Comparison of ENCODE assay signal across 29 cellular contexts in the genomic region with DNA sequence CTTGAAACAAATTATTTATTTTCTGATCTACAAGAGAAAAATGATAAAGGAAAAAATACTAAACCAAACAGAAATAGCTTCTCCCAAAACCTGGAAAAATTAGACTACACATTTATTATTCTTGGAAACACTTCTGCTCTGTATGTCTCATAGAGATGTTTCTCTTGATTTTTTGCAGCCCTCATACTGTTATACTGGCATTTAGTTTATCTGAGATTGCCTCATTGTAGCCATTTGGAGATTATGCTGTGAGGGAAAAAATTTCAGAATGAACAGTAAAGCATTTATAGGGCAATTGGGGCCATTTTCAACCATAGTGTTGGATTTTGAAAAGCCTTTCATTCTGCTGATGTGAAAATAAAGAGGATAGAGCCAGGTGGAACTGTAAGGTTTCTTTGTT.
"Had no signal": no experiment of that assay in that cellular context is flagged by ENCODE, and none has a peak within 500 bp of the region (broad histone marks: within the 10 kb centered on the region; RNA-seq: fewer than 3 reads in every experiment).

No MANE protein-coding gene starts in this region.

- H3K27ac ChIP-seq: SJCRH30, SK-N-MC, WERI-Rb-1 had no signal

- ATAC-seq: activated CD8-positive, alpha-beta T cell treated with anti-CD3 and anti-CD28 coated beads for 36 hours; activated T-cell treated with anti-CD3 and anti-CD28 coated beads, Interleukin-2, amount 50 U/mL, for 72 hours; activated T-helper 17 cell treated with anti-CD3 and anti-CD28 coated beads, Interleukin-2, amount 50 U/mL, for 72 hours; Panc1 had no signal

- H3K27me3 ChIP-seq: SJCRH30 had no signal

- H3K4me3 ChIP-seq: SJCRH30, SK-N-MC had no signal

- H3K27ac Mint-ChIP-seq: activated CD4-positive, alpha-beta T cell treated with anti-CD3 and anti-CD28 coated beads, Interleukin-2, amount 10 ng/mL, durations not matched to agents 24 days and 14 days; activated CD8-positive, alpha-beta T cell treated with anti-CD3 and anti-CD28 coated beads for 36 hours; activated naive CD8-positive, alpha-beta T cell treated with anti-CD3 and anti-CD28 coated beads for 36 hours; activated T-cell treated with anti-CD3 and anti-CD28 coated beads, Interleukin-2, amount 50 U/mL, for 72 hours; activated T-helper 17 cell treated with anti-CD3 and anti-CD28 coated beads, Interleukin-2, amount 50 U/mL, for 72 hours; brain had no signal

- FAIRE-seq: bronchial epithelial cell had no signal

- H3K9me3 Mint-ChIP-seq: activated CD4-positive, alpha-beta T cell treated with anti-CD3 and anti-CD28 coated beads, Interleukin-2, amount 10 ng/mL, durations not matched to agents 24 days and 14 days; activated CD8-positive, alpha-beta T cell treated with anti-CD3 and anti-CD28 coated beads for 36 hours had no signal

- DNase-seq: activated CD4-positive, alpha-beta T cell treated with anti-CD3 and anti-CD28 coated beads for 1 hour; activated CD4-positive, alpha-beta T cell treated with anti-CD3 and anti-CD28 coated beads, Interleukin-2, amount 10 ng/mL, durations not matched to agents 24 days and 14 days; activated CD4-positive, alpha-beta T cell treated with anti-CD3 and anti-CD28 coated beads, Interleukin-2, amount 50 U/mL, for 4 hours; activated CD4-positive, CD25-positive, alpha-beta regulatory T cell; activated CD8-positive, alpha-beta T cell treated with anti-CD3 and anti-CD28 coated beads for 36 hours; activated effector memory CD4-positive, alpha-beta T cell treated with anti-CD3 and anti-CD28 coated beads, Interleukin-2, amount 50 U/mL, for 16 hours; activated naive CD4-positive, alpha-beta T cell; activated naive CD4-positive, alpha-beta T cell treated with anti-CD3 and anti-CD28 coated beads, Interleukin-2, amount 50 U/mL, for 16 hours; activated naive CD8-positive, alpha-beta T cell treated with anti-CD3 and anti-CD28 coated beads for 36 hours; activated T-cell treated with anti-CD3 and anti-CD28 coated beads, Interleukin-2, amount 50 U/mL, for 1 hour; activated T-cell treated with anti-CD3 and anti-CD28 coated beads, Interleukin-2, amount 50 U/mL, for 72 hours; caudate nucleus; NCI-H1105; NCI-H1417 treated with DMSO at 0.1 percent for 48 hours; NCI-H187 treated with DMSO at 0.1 percent for 48 hours; NCI-H2081; NCI-H2171 treated with DMSO at 0.1 percent for 48 hours; NCI-H2227 treated with DMSO at 0.1 percent for 48 hours; NCI-H446; NCI-H510A treated with DMSO at 0.1 percent for 48 hours; SHP77; SJCRH30; T1000; WERI-Rb-1 had no signal

- H3K4me1 Mint-ChIP-seq: activated CD4-positive, alpha-beta T cell treated with anti-CD3 and anti-CD28 coated beads, Interleukin-2, amount 10 ng/mL, durations not matched to agents 24 days and 14 days; activated naive CD8-positive, alpha-beta T cell treated with anti-CD3 and anti-CD28 coated beads for 36 hours; activated T-helper 17 cell treated with anti-CD3 and anti-CD28 coated beads, Interleukin-2, amount 50 U/mL, for 72 hours had no signal

- H3K36me3 ChIP-seq: SJCRH30, WERI-Rb-1 had no signal

- H3K27me3 Mint-ChIP-seq: activated CD4-positive, alpha-beta T cell treated with anti-CD3 and anti-CD28 coated beads, Interleukin-2, amount 10 ng/mL, durations not matched to agents 24 days and 14 days; activated CD8-positive, alpha-beta T cell treated with anti-CD3 and anti-CD28 coated beads for 36 hours; activated naive CD8-positive, alpha-beta T cell treated with anti-CD3 and anti-CD28 coated beads for 36 hours; activated T-helper 17 cell treated with anti-CD3 and anti-CD28 coated beads, Interleukin-2, amount 50 U/mL, for 72 hours had no signal

- H3K36me3 Mint-ChIP-seq: activated naive CD8-positive, alpha-beta T cell treated with anti-CD3 and anti-CD28 coated beads for 36 hours; brain had no signal

- H3K9me3 ChIP-seq: SJCRH30 had no signal

- H3K4me3 Mint-ChIP-seq: activated CD4-positive, alpha-beta T cell treated with anti-CD3 and anti-CD28 coated beads, Interleukin-2, amount 10 ng/mL, durations not matched to agents 24 days and 14 days; activated CD8-positive, alpha-beta T cell treated with anti-CD3 and anti-CD28 coated beads for 36 hours; activated naive CD8-positive, alpha-beta T cell treated with anti-CD3 and anti-CD28 coated beads for 36 hours; activated T-cell treated with anti-CD3 and anti-CD28 coated beads, Interleukin-2, amount 50 U/mL, for 72 hours; activated T-helper 17 cell treated with anti-CD3 and anti-CD28 coated beads, Interleukin-2, amount 50 U/mL, for 72 hours; brain had no signal
